In genomic region chr16:2022723-2023097, GRCh38 we compare ENCODE assay signal across 8 cellular contexts. TPM values are rescaled to one million over a fixed set of nuclear protein-coding genes. Genes with fewer than 3 reads are reported as not detected.
DNase-seq lines count a peak whose midpoint lies in the region; ATAC-seq and TF ChIP-seq lines count a peak whose summit lies in the region.

No MANE protein-coding gene starts in this region.

- no peak overlapping the region for H3K27ac Mint-ChIP-seq in CD4-positive, CD25-positive, alpha-beta regulatory T cell
- H3K27ac Mint-ChIP-seq in WTC11: peak overlapping the region; percentile 68; the same call in 1 of the 2 replicates
- H3K27ac Mint-ChIP-seq in glutamatergic neuron (ENCODE audit: unreplicated experiment): no peak overlapping the region

- ATAC-seq in CD4-positive, CD25-positive, alpha-beta regulatory T cell (ENCODE audit: low read depth in 2 of 2): peak; percentile 2 to 6
- ATAC-seq in WTC11: peak; percentile 49
- ATAC-seq in gastrocnemius medialis: no peak
- no peak for ATAC-seq in GM21786 (IDR thresholded peaks at IDR 0.05; ENCODE audit: unreplicated experiment)

- peaks cover 42% of the 10 kb centered on the region for H3K4me1 ChIP-seq in CD4-positive, CD25-positive, alpha-beta regulatory T cell (ENCODE audit: control insufficient read depth, insufficient read depth, low read length, poor library complexity, severe bottlenecking)
- peaks cover 3% of the 10 kb centered on the region; the same call in 1 of the 2 replicates for H3K4me1 ChIP-seq in HEK293 (ENCODE audit: control insufficient read depth, insufficient read depth, low read length)
- H3K4me1 ChIP-seq in gastrocnemius medialis: peaks cover 0 to 16% of the 10 kb centered on the region in 2 donors

- peaks cover 0 to 21% (median 6%) of the 10 kb centered on the region in 4 donors for H3K4me1 Mint-ChIP-seq in CD4-positive, CD25-positive, alpha-beta regulatory T cell
- peaks cover 14% of the 10 kb centered on the region for H3K4me1 Mint-ChIP-seq in WTC11
- peaks cover 7% of the 10 kb centered on the region for H3K4me1 Mint-ChIP-seq in glutamatergic neuron (ENCODE audit: low read depth, unreplicated experiment)

- no peaks in the 10 kb centered on the region for H3K9me3 ChIP-seq in CD4-positive, CD25-positive, alpha-beta regulatory T cell (ENCODE audit: control insufficient read depth in 2 of 2, low read length in 2 of 2)
- no peaks in the 10 kb centered on the region for H3K9me3 ChIP-seq in HEK293 (ENCODE audit: control insufficient read depth, insufficient read depth, low read depth, low read length)
- H3K9me3 ChIP-seq in gastrocnemius medialis: no peaks in the 10 kb centered on the region

- DNase-seq in CD4-positive, CD25-positive, alpha-beta regulatory T cell: peak in 1 of 3 donors; percentile 23
- DNase-seq in WTC11 (ENCODE audit: low spot score): peak; percentile 75
- DNase-seq in glutamatergic neuron: no peak
- DNase-seq in gastrocnemius medialis: no peak
- DNase-seq in NCI-H2196 treated with DMSO at 0.1 percent for 48 hours (lab: John Stamatoyannopoulos, UW; ENCODE audit: unreplicated experiment): no peak
- DNase-seq in SW480 (ENCODE audit: low spot score): no peak

- no peak overlapping the region for H3K27ac ChIP-seq in CD4-positive, CD25-positive, alpha-beta regulatory T cell (ENCODE audit: insufficient read depth, low read length, poor library complexity, severe bottlenecking)
- H3K27ac ChIP-seq in HEK293 (ENCODE audit: extremely low read depth, low read depth, low read length) (no peak overlapping the region), gastrocnemius medialis (no peak overlapping the region)

- H3K4me3 Mint-ChIP-seq in CD4-positive, CD25-positive, alpha-beta regulatory T cell: peak overlapping the region in 3 of 4 donors; percentile 60 to 74 (median 74)
- H3K4me3 Mint-ChIP-seq in WTC11 (peak overlapping the region; percentile 77), glutamatergic neuron (ENCODE audit: unreplicated experiment) (peak overlapping the region; percentile 69)

- TF ChIP-seq POLR2A in gastrocnemius medialis (IDR thresholded peaks at IDR 0.05): no peak

- POLR2A ChIA-PET in HEK293 (lab: Yijun Ruan, JAX): interaction anchor here (0.6 to 3.2 kb wide), 8 partner anchors 11 to 246 kb away, joined by 5 to 18 read pairs (median 6); partner anchors contain the start of genes PGP and TRAF7
- POLR2A ChIA-PET in WTC11 (lab: Charles Lee): interaction anchor here (0.5 to 1.5 kb wide), 6 partner anchors 19 to 203 kb away, joined by 3 to 6 read pairs (median 4); no protein-coding TSS in a partner anchor

- no peak for TF ChIP-seq CTCF in HEK293 (tag by site-specific recombination; IDR thresholded peaks at IDR 0.05)
- TF ChIP-seq CTCF in WTC11 (IDR thresholded peaks at IDR 0.05): no peak
- no peak for TF ChIP-seq CTCF in glutamatergic neuron (IDR thresholded peaks at IDR 0.05; ENCODE audit: partially characterized antibody, unreplicated experiment)
- no peak for TF ChIP-seq CTCF in gastrocnemius medialis (IDR thresholded peaks at IDR 0.05 in 4 of 5, conservative IDR thresholded peaks at IDR 0.05 in 1 of 5)

- no peaks in the 10 kb centered on the region for H3K9me3 Mint-ChIP-seq in CD4-positive, CD25-positive, alpha-beta regulatory T cell
- H3K9me3 Mint-ChIP-seq in WTC11 (no peaks in the 10 kb centered on the region), glutamatergic neuron (ENCODE audit: unreplicated experiment) (peaks cover 10% of the 10 kb centered on the region)

- in situ Hi-C loops in gastrocnemius medialis (cut with MboI; ENCODE audit: low sequenced_read_pairs in 4 of 4): loop anchor here in 1 of 4 donors (5.0 kb wide), 1 partner anchor 120 kb away; no protein-coding TSS in a partner anchor

- H3K36me3 ChIP-seq in CD4-positive, CD25-positive, alpha-beta regulatory T cell (ENCODE audit: control insufficient read depth, insufficient read depth, low read length): no peaks in the 10 kb centered on the region
- H3K36me3 ChIP-seq in HEK293 (ENCODE audit: control insufficient read depth in 2 of 2, insufficient read depth in 1 of 2, low read length in 2 of 2) (no peaks in the 10 kb centered on the region), gastrocnemius medialis (no peaks in the 10 kb centered on the region)

- no peaks in the 10 kb centered on the region for H3K27me3 ChIP-seq in CD4-positive, CD25-positive, alpha-beta regulatory T cell (ENCODE audit: control insufficient read depth, insufficient read depth, low read length)
- peaks cover 27 to 33% (median 31%) of the 10 kb centered on the region in 3 donors for H3K27me3 ChIP-seq in gastrocnemius medialis

- H3K27me3 Mint-ChIP-seq in CD4-positive, CD25-positive, alpha-beta regulatory T cell: peaks cover 49% of the 10 kb centered on the region
- H3K27me3 Mint-ChIP-seq in WTC11 (ENCODE audit: low read depth): peaks cover 72% of the 10 kb centered on the region
- H3K27me3 Mint-ChIP-seq in glutamatergic neuron (ENCODE audit: unreplicated experiment): peaks cover 21% of the 10 kb centered on the region

- H3K4me3 ChIP-seq in CD4-positive, CD25-positive, alpha-beta regulatory T cell (ENCODE audit: low read depth, low read length): no peak overlapping the region
- H3K4me3 ChIP-seq in HEK293 (ENCODE audit: low read depth, low read length): peak overlapping the region; percentile 13; the same call in 1 of the 2 replicates
- H3K4me3 ChIP-seq in gastrocnemius medialis: peak overlapping the region; percentile 27 to 49 (median 41)

- intact Hi-C loops in gastrocnemius medialis (cut with DNase I; ENCODE audit: low total_unique reads): loop anchor here (1.0 to 2.0 kb wide), 5 partner anchors 25 to 228 kb away; partner anchors contain the start of genes ECI1, NTHL1 and TSC2

- no peaks in the 10 kb centered on the region for H3K36me3 Mint-ChIP-seq in CD4-positive, CD25-positive, alpha-beta regulatory T cell
- no peaks in the 10 kb centered on the region for H3K36me3 Mint-ChIP-seq in WTC11
- H3K36me3 Mint-ChIP-seq in glutamatergic neuron (ENCODE audit: unreplicated experiment): no peaks in the 10 kb centered on the region

- CTCF ChIA-PET in HEK293 (lab: Yijun Ruan, JAX) (interaction anchor here (0.6 to 3.9 kb wide), 17 partner anchors 10 to 185 kb away, joined by 3 to 35 read pairs (median 5); partner anchors contain the start of genes NTHL1, TRAF7 and TSC2), WTC11 (lab: Charles Lee) (interaction anchor here (0.5 to 3.5 kb wide), 39 partner anchors 9 to 1362 kb away, joined by 3 to 42 read pairs (median 5); partner anchors contain the start of genes EME2, GFER, MRPS34 and NTHL1)

TF ChIP-seq in HEK293, 187 proteins besides CTCF, POLR2A, EP300 and RAD21 (continues in another document):
- peak; percentile 96 for TF ChIP-seq ZBTB20 (tag by site-specific recombination; IDR thresholded peaks at IDR 0.05)

TF ChIP-seq in WTC11, 78 proteins besides CTCF, POLR2A, EP300 and RAD21 (continues in another document):
- TF ChIP-seq NR2C2 (CRISPR knock-in tag; IDR thresholded peaks at IDR 0.05) (no peak), ELF4 (CRISPR knock-in tag; IDR thresholded peaks at IDR 0.05; ENCODE audit: low read depth) (no peak), SP1 (CRISPR knock-in tag; conservative IDR thresholded peaks at IDR 0.05) (no peak), PREB (CRISPR knock-in tag; IDR thresholded peaks at IDR 0.05; ENCODE audit: borderline replicate concordance) (no peak), MAX (CRISPR knock-in tag; IDR thresholded peaks at IDR 0.05) (no peak)

RNA-seq across cellular contexts. Expression of gene NPW, which starts 3.1 kb away (rescaled TPM):
- total RNA-seq in CD4-positive, CD25-positive, alpha-beta regulatory T cell: not detected
- polyA plus RNA-seq in CD4-positive, CD25-positive, alpha-beta regulatory T cell: not detected
- 15.2 to 28.6 TPM (median 22.0 TPM) in 3 replicates for total RNA-seq in WTC11 (2021)
- 0.91 TPM for total RNA-seq in glutamatergic neuron (ENCODE audit: unreplicated experiment)
- not detected for total RNA-seq in gastrocnemius medialis

RNA-seq across cellular contexts. Expression of gene NHERF2, which starts 4.0 kb away (rescaled TPM):
- total RNA-seq in CD4-positive, CD25-positive, alpha-beta regulatory T cell: 1.5 TPM
- polyA plus RNA-seq in CD4-positive, CD25-positive, alpha-beta regulatory T cell: under 1 TPM; 0.09 to 0.86 (median 0.21) TPM
- total RNA-seq in WTC11 (2021): 23.3 to 31.1 TPM (median 28.0 TPM) in 3 replicates
- 22.3 TPM for total RNA-seq in glutamatergic neuron (ENCODE audit: unreplicated experiment)
- 10 to 100 TPM; 51.6 to 86.9 (median 74.4) TPM for total RNA-seq in gastrocnemius medialis

RNA-seq across cellular contexts. Expression of gene ZNF598, which starts 13.1 kb away (rescaled TPM):
- 48.2 TPM for total RNA-seq in CD4-positive, CD25-positive, alpha-beta regulatory T cell
- 1 to 10 TPM; 1.8 to 3.1 (median 2.9) TPM for polyA plus RNA-seq in CD4-positive, CD25-positive, alpha-beta regulatory T cell
- total RNA-seq in WTC11 (2021) (53.9 to 66.4 TPM (median 55.5 TPM) in 3 replicates), glutamatergic neuron (ENCODE audit: unreplicated experiment) (90.4 TPM), gastrocnemius medialis (10 to 100 TPM; 57.0 to 92.2 (median 75.4) TPM)

RNA-seq across cellular contexts. Expression of gene NTHL1, which starts 24.9 kb away (rescaled TPM):
- 15.0 TPM for total RNA-seq in CD4-positive, CD25-positive, alpha-beta regulatory T cell
- polyA plus RNA-seq in CD4-positive, CD25-positive, alpha-beta regulatory T cell: 10 to 100 TPM; 24.7 to 52.7 (median 38.4) TPM
- total RNA-seq in WTC11 (2021) (90.5 to 93.4 TPM (median 93.3 TPM) in 3 replicates), glutamatergic neuron (ENCODE audit: unreplicated experiment) (194 TPM), gastrocnemius medialis (10 to 100 TPM in 1 of 4 donors, 1 to 10 TPM in 3; 3.5 to 13.6 (median 6.4) TPM)

RNA-seq across cellular contexts. Expression of gene TSC2, which starts 25.1 kb away (rescaled TPM):
- 133 TPM for total RNA-seq in CD4-positive, CD25-positive, alpha-beta regulatory T cell
- polyA plus RNA-seq in CD4-positive, CD25-positive, alpha-beta regulatory T cell: 10 to 100 TPM; 22.7 to 26.6 (median 26.4) TPM
- total RNA-seq in WTC11 (2021) (103 to 134 TPM (median 117 TPM) in 3 replicates), glutamatergic neuron (ENCODE audit: unreplicated experiment) (215 TPM), gastrocnemius medialis (10 to 100 TPM; 44.5 to 62.7 (median 53.8) TPM)

Comparison
In these comparisons a context has a peak if more than half of its experiments do, and no peak if none do; other contexts are left out.
1. ATAC-seq: peak in CD4-positive, CD25-positive, alpha-beta regulatory T cell (2 of 2) and WTC11 (single experiment); none in gastrocnemius medialis (0 of 2) and GM21786 (single experiment).
2. Peak in every context shown above with its lines, with median percentiles within 50 percentile points of each other: H3K4me3 Mint-ChIP-seq.